Comparison of ENCODE assay signal across 8 cellular contexts in the genomic region with DNA sequence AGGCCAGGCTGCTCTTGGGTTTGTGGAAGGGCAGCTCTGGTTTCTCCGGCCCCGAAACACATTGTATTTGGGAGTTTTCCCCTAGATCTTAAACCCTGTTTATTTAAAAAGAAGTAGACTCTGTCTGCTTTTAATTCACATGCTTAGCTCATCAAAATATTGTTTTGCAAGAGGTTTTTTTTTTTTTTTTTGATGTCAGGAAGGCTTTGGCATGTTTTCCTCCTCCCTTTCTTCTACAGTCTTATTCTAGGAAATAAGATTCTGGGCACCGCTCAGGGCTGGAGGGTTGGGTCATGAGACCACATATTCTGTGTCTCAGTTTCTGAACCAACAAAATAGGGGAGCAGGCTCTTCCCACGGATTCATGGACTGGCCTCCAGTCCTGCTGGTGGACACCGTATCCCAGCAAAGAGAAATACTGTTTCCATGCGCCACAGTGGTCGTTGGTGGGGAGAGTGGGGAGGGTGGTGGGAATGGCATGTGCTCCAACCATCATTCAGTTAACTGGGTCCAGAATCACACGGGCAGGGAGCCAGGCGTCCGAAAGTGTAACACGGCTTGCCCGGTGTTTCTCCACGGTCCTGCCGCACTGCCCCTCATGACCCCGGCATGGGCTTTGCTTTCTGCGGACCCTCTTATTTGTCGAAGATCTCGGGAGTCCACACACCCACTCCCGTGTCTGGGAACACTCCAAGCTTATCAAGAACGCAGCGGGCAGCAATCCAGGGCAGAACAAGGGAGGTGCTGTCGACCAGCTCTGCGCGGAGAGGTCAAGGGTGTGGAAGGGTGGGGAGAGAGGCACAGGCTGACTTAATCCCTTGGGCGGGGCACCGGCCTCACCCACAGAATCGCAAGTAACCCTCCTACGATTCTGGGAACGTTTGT.
DNase-seq lines count a peak whose midpoint lies in the region; ATAC-seq, FAIRE-seq and TF ChIP-seq lines count a peak whose summit lies in the region.
"Had no signal": no experiment of that assay in that cellular context is flagged by ENCODE, and none has a peak within 500 bp of the region (broad histone marks: within the 10 kb centered on the region; RNA-seq: fewer than 3 reads in every experiment).

No MANE protein-coding gene starts in this region.

- TF ChIP-seq CTCF in esophagus muscularis mucosa (IDR thresholded peaks at IDR 0.05) = no peak
- no peak for TF ChIP-seq CTCF in mesothelial cell of epicardium (IDR thresholded peaks at IDR 0.05; ENCODE audit: unreplicated experiment)

- no peaks in the 10 kb centered on the region for H3K9me3 ChIP-seq in MG63
- no peaks in the 10 kb centered on the region for H3K9me3 ChIP-seq in esophagus muscularis mucosa

- no peaks in the 10 kb centered on the region for H3K27me3 Mint-ChIP-seq in mesothelial cell of epicardium (ENCODE audit: low read depth)
- H3K27me3 Mint-ChIP-seq: activated T-cell treated with anti-CD3 and anti-CD28 coated beads, Interleukin-2, amount 50 U/mL, for 24 hours had no signal

- H3K4me1 Mint-ChIP-seq in mesothelial cell of epicardium = peaks cover 46% of the 10 kb centered on the region

- H3K27me3 ChIP-seq in MG63 (no peaks in the 10 kb centered on the region), esophagus muscularis mucosa (no peaks in the 10 kb centered on the region)

- peaks cover 3% of the 10 kb centered on the region for H3K36me3 Mint-ChIP-seq in mesothelial cell of epicardium

- no peak for TF ChIP-seq EP300 in esophagus muscularis mucosa (IDR thresholded peaks at IDR 0.05)

- intact Hi-C loops in esophagus muscularis mucosa (cut with DNase I) = no loop called here

- peaks cover 33 to 62% (median 53%) of the 10 kb centered on the region in 4 donors for H3K4me1 ChIP-seq in esophagus muscularis mucosa

- TF ChIP-seq POLR2A in esophagus muscularis mucosa (IDR thresholded peaks at IDR 0.05; ENCODE audit: low read depth) = no peak

- 76% methylated on average over 27 of the region's 29 CpGs for WGBS in esophagus muscularis mucosa

- FAIRE-seq in urothelium cell line (lab: Jason Lieb, UNC) = peak; percentile 90

- H3K27ac ChIP-seq in esophagus muscularis mucosa (replicated peaks in 1 of 4) = peak overlapping the region; percentile 56 to 75 (median 65)

- no peaks in the 10 kb centered on the region for H3K9me3 Mint-ChIP-seq in mesothelial cell of epicardium
- H3K9me3 Mint-ChIP-seq: activated T-cell treated with anti-CD3 and anti-CD28 coated beads, Interleukin-2, amount 50 U/mL, for 24 hours had no signal

- H3K27ac Mint-ChIP-seq in mesothelial cell of epicardium = peak overlapping the region; percentile 59
- H3K27ac Mint-ChIP-seq: activated T-cell treated with anti-CD3 and anti-CD28 coated beads, Interleukin-2, amount 50 U/mL, for 24 hours had no signal

- no peak overlapping the region for H3K4me3 Mint-ChIP-seq in mesothelial cell of epicardium
- H3K4me3 Mint-ChIP-seq: activated T-cell treated with anti-CD3 and anti-CD28 coated beads, Interleukin-2, amount 50 U/mL, for 24 hours had no signal

- H3K4me3 ChIP-seq in MG63 (no peak overlapping the region), esophagus muscularis mucosa (peak overlapping the region in 1 of 4 donors; percentile 32)

- peaks cover 2% of the 10 kb centered on the region; the same call in 1 of the 2 replicates for H3K36me3 ChIP-seq in MG63
- no peaks in the 10 kb centered on the region for H3K36me3 ChIP-seq in esophagus muscularis mucosa

- ATAC-seq in GM18909 (IDR thresholded peaks at IDR 0.05; ENCODE audit: poor library complexity, unreplicated experiment) = no peak

- DNase-seq in MG63 = peak; percentile 73
- DNase-seq in esophagus muscularis mucosa (ENCODE audit: extremely low spot score) = no peak
- no peak for DNase-seq in mesothelial cell of epicardium (ENCODE audit: low spot score in 2 of 2, unreplicated experiment in 2 of 2)
- DNase-seq in urothelium cell line (ENCODE audit: low spot score) = peak; percentile 66
- no peak for DNase-seq in effector CD4-positive, alpha-beta T cell
- no peak for DNase-seq in foreskin melanocyte
- DNase-seq: activated T-cell treated with anti-CD3 and anti-CD28 coated beads, Interleukin-2, amount 50 U/mL, for 24 hours had no signal

Comparison
In these comparisons a context has a peak if more than half of its experiments do, and no peak if none do; other contexts are left out.
1. DNase-seq: peak in MG63 (single experiment) and urothelium cell line (single experiment); none in esophagus muscularis mucosa (single experiment), mesothelial cell of epicardium (0 of 2), effector CD4-positive, alpha-beta T cell (single experiment) and foreskin melanocyte (single experiment).